14 cellular contexts compared by ENCODE assay signal in genomic region chr5:54022156-54022685, GRCh38.
DNase-seq lines count a peak whose midpoint lies in the region; ATAC-seq, FAIRE-seq and TF ChIP-seq lines count a peak whose summit lies in the region.
"Had no signal": no experiment of that assay in that cellular context is flagged by ENCODE, and none has a peak within 500 bp of the region (broad histone marks: within the 10 kb centered on the region; RNA-seq: fewer than 3 reads in every experiment).

No MANE protein-coding gene starts in this region.

- no peak overlapping the region for H4K5ac ChIP-seq in H1 (ENCODE audit: insufficient read length, low read depth, low read length)

- H2BK5ac ChIP-seq in H1 (ENCODE audit: low read depth, low read length): peak overlapping the region; percentile 74; the same call in 1 of the 2 replicates

- no peak overlapping the region for H2BK15ac ChIP-seq in H1 (ENCODE audit: low read length)

- no peak for FAIRE-seq in H1 (lab: Jason Lieb, UNC)

- peak overlapping the region; percentile 36; the same call in 1 of the 2 replicates for H3K18ac ChIP-seq in H1 (ENCODE audit: extremely low read depth, low read length)

- H3K4ac ChIP-seq in H1 (replicated peaks; ENCODE audit: insufficient read length, low read depth, low read length): no peak overlapping the region

- H3K9me3 ChIP-seq in PC-9 (ENCODE audit: insufficient read depth, low read depth) (no peaks in the 10 kb centered on the region), H1 (ENCODE audit: insufficient read depth in 2 of 2, low read depth in 1 of 2, low read length in 1 of 2) (no peaks in the 10 kb centered on the region)

- DNase-seq in activated naive CD4-positive, alpha-beta T cell treated with anti-CD3 and anti-CD28 coated beads, Interleukin-2, amount 50 U/mL, for 16 hours: no peak
- DNase-seq in PC-9 (no peak), H1 (ENCODE audit: low read depth in 1 of 2, low spot score in 2 of 2) (no peak), NCI-H2081 treated with DMSO at 0.1 percent for 48 hours (lab: John Stamatoyannopoulos, UW) (no peak), SIG-M5 treated with dmso at 0.1 percent for 504 hours (lab: John Stamatoyannopoulos, UW; ENCODE audit: unreplicated experiment) (no peak)
- no peak for DNase-seq in stimulated activated naive CD8-positive, alpha-beta T cell treated with anti-CD3 and anti-CD28 coated beads, Interleukin-15, amount 100 ng/mL, for 72 hours
- DNase-seq: activated CD4-positive, alpha-beta T cell treated with anti-CD3 and anti-CD28 coated beads, Interleukin-2, amount 50 U/mL, for 4 hours; midbrain; NCI-H2081; stimulated activated CD4-positive, alpha-beta T cell treated with anti-CD3 and anti-CD28 coated beads, Interleukin-4, amount 100 ng/mL, for 1 hour; stimulated activated naive B cell treated with anti-CD40 and anti-IgM and Interleukin-4, amounts not matched to agents 10 μg/mL and 1 μg/mL and 100 μg/mL, for 72 hours had no signal

- H3K27me3 ChIP-seq in PC-9 (ENCODE audit: insufficient read depth, low read depth): no peaks in the 10 kb centered on the region
- H3K27me3 ChIP-seq in H1 (replicated peaks in 1 of 4; ENCODE audit: control insufficient read depth in 3 of 4, extremely low read depth in 1 of 4, insufficient read depth in 3 of 4, low read length in 3 of 4): no peaks in the 10 kb centered on the region

- H3K4me3 ChIP-seq in PC-9 (no peak overlapping the region), H1 (ENCODE audit: extremely low read depth in 1 of 4, insufficient read depth in 2 of 4, low read depth in 3 of 4, low read length in 4 of 4) (no peak overlapping the region)

- H3K23me2 ChIP-seq in H1 (ENCODE audit: low read depth, low read length): 0 out of 2 replicates have a peak, but pooled peaks cover 1% of the 10 kb centered on the region

- H3K79me1 ChIP-seq in H1 (ENCODE audit: low read depth, low read length): no peaks in the 10 kb centered on the region; the same call in 1 of the 2 replicates

- H3K9me2 ChIP-seq in PC-9 (ENCODE audit: insufficient read depth): 0 out of 2 replicates have a peak, but pooled peaks cover 6% of the 10 kb centered on the region

- CTCF ChIA-PET in PC-9 (lab: Charles Lee) (no interaction called here), H1 (lab: Charles Lee; ENCODE audit: partially characterized antibody) (interaction anchor here (0.5 kb wide), 1 partner anchor 32 kb away, joined by 3 read pairs; no protein-coding TSS in a partner anchor)

- no peaks in the 10 kb centered on the region for H3K27me3 Mint-ChIP-seq in activated naive CD4-positive, alpha-beta T cell treated with anti-CD3 and anti-CD28 coated beads, Interleukin-2, amount 50 U/mL, for 24 hours
- H3K27me3 Mint-ChIP-seq in stimulated activated naive CD8-positive, alpha-beta T cell treated with anti-CD3 and anti-CD28 coated beads, Interleukin-15, amount 100 ng/mL, for 72 hours: no peaks in the 10 kb centered on the region
- H3K27me3 Mint-ChIP-seq: B cell; stimulated activated naive B cell treated with anti-CD40 and anti-IgM and Interleukin-4, amounts not matched to agents 10 μg/mL and 1 μg/mL and 100 μg/mL, for 72 hours had no signal

- 0 out of 2 replicates have a peak overlapping the region, but pooled peaks have one; percentile 66 for H2AK5ac ChIP-seq in H1 (ENCODE audit: low read depth, low read length)

- H4K91ac ChIP-seq in H1 (replicated peaks; ENCODE audit: insufficient read length, low read length): peak overlapping the region; percentile 3

- H3K23ac ChIP-seq in H1 (ENCODE audit: insufficient read length): no peak overlapping the region

- peaks cover 13% of the 10 kb centered on the region for H3K36me3 Mint-ChIP-seq in activated naive CD4-positive, alpha-beta T cell treated with anti-CD3 and anti-CD28 coated beads, Interleukin-2, amount 50 U/mL, for 24 hours

- no peak for TF ChIP-seq POLR2A in H1 (IDR thresholded peaks at IDR 0.05; ENCODE audit: control extremely low read depth in 1 of 2, low read depth in 2 of 2, low read length in 2 of 2)

- H2BK120ac ChIP-seq in H1 (replicated peaks; ENCODE audit: low read depth, low read length): peak overlapping the region; percentile 29

- H3K4me2 ChIP-seq in PC-9 (no peak overlapping the region), H1 (ENCODE audit: insufficient read depth in 1 of 2, low read depth in 2 of 2, low read length in 2 of 2) (0 out of 4 replicates have a peak overlapping the region, but pooled peaks of 1 of the 2 experiments have one; percentile 32)

- H3F3A ChIP-seq in PC-9 (ENCODE audit: insufficient read depth, low read depth): no peaks in the 10 kb centered on the region

- no peak for TF ChIP-seq RAD21 in H1 (IDR thresholded peaks at IDR 0.05 in 1 of 2, conservative IDR thresholded peaks at IDR 0.05 in 1 of 2; ENCODE audit: low read depth in 2 of 2, low read length in 2 of 2)

- TF ChIP-seq EP300 in H1 (IDR thresholded peaks at IDR 0.05; ENCODE audit: borderline replicate concordance in 1 of 2, low read depth in 2 of 2, low read length in 2 of 2): no peak

- H3K36me3 ChIP-seq in PC-9 (ENCODE audit: low read depth) (no peaks in the 10 kb centered on the region), H1 (ENCODE audit: control insufficient read depth in 2 of 4, insufficient read depth in 4 of 4, low read length in 3 of 4) (no peaks in the 10 kb centered on the region)

- H3K9ac ChIP-seq in H1 (replicated peaks in 1 of 4; ENCODE audit: extremely low read depth in 1 of 4, low read depth in 3 of 4, low read length in 3 of 4): no peak overlapping the region

- H3K4me3 Mint-ChIP-seq in activated naive CD4-positive, alpha-beta T cell treated with anti-CD3 and anti-CD28 coated beads, Interleukin-2, amount 50 U/mL, for 24 hours: peak overlapping the region; percentile 67
- H3K4me3 Mint-ChIP-seq in stimulated activated naive CD8-positive, alpha-beta T cell treated with anti-CD3 and anti-CD28 coated beads, Interleukin-15, amount 100 ng/mL, for 72 hours: peak overlapping the region; percentile 72 to 90
- H3K4me3 Mint-ChIP-seq: B cell; stimulated activated naive B cell treated with anti-CD40 and anti-IgM and Interleukin-4, amounts not matched to agents 10 μg/mL and 1 μg/mL and 100 μg/mL, for 72 hours had no signal

- H3K4me1 ChIP-seq in PC-9 (replicated peaks; ENCODE audit: insufficient read depth): no peaks in the 10 kb centered on the region
- H3K4me1 ChIP-seq in H1 (replicated peaks in 1 of 4; ENCODE audit: control insufficient read depth in 3 of 4, insufficient read depth in 4 of 4, low read length in 3 of 4): peaks cover 2 to 21% (median 9%) of the 10 kb centered on the region in 4 experiments; a peak in 5 of 7 replicates

- H3K27ac Mint-ChIP-seq in activated naive CD4-positive, alpha-beta T cell treated with anti-CD3 and anti-CD28 coated beads, Interleukin-2, amount 50 U/mL, for 24 hours: peak overlapping the region; percentile 78
- H3K27ac Mint-ChIP-seq in stimulated activated naive CD8-positive, alpha-beta T cell treated with anti-CD3 and anti-CD28 coated beads, Interleukin-15, amount 100 ng/mL, for 72 hours: peak overlapping the region; percentile 96 to 99
- H3K27ac Mint-ChIP-seq: B cell; stimulated activated naive B cell treated with anti-CD40 and anti-IgM and Interleukin-4, amounts not matched to agents 10 μg/mL and 1 μg/mL and 100 μg/mL, for 72 hours had no signal

- no TSS peak for BruUV-seq in PC-9 (replicated peaks; lab: Mats Ljungman, UMichigan)

- ATAC-seq in stimulated activated naive CD8-positive, alpha-beta T cell treated with anti-CD3 and anti-CD28 coated beads, Interleukin-15, amount 100 ng/mL, for 72 hours: peak; percentile 52
- ATAC-seq in HG02970 (IDR thresholded peaks at IDR 0.05; ENCODE audit: low FRiP score, unreplicated experiment): no peak
- ATAC-seq: stimulated activated naive B cell treated with anti-CD40 and anti-IgM and Interleukin-4, amounts not matched to agents 10 μg/mL and 1 μg/mL and 100 μg/mL, for 72 hours had no signal

- H4K20me1 ChIP-seq in PC-9 (ENCODE audit: insufficient read depth) (no peaks in the 10 kb centered on the region), H1 (replicated peaks in 1 of 2; ENCODE audit: control insufficient read depth in 1 of 2, insufficient read depth in 2 of 2, low read length in 2 of 2) (no peaks in the 10 kb centered on the region)

- peaks cover 31% of the 10 kb centered on the region for H3K4me1 Mint-ChIP-seq in activated naive CD4-positive, alpha-beta T cell treated with anti-CD3 and anti-CD28 coated beads, Interleukin-2, amount 50 U/mL, for 24 hours
- peaks cover 29% of the 10 kb centered on the region for H3K4me1 Mint-ChIP-seq in stimulated activated naive CD8-positive, alpha-beta T cell treated with anti-CD3 and anti-CD28 coated beads, Interleukin-15, amount 100 ng/mL, for 72 hours
- H3K4me1 Mint-ChIP-seq: B cell had no signal

- POLR2A ChIA-PET in PC-9 (lab: Charles Lee; ENCODE audit: unreplicated experiment): no interaction called here
- POLR2A ChIA-PET in H1 (lab: Charles Lee; ENCODE audit: partially characterized antibody): no interaction called here

- peak overlapping the region; percentile 86; the same call in 1 of the 2 replicates for H2BK12ac ChIP-seq in H1 (ENCODE audit: low read depth, low read length)

- no peak overlapping the region for H3K14ac ChIP-seq in H1 (ENCODE audit: insufficient read length)

- intact Hi-C loops in PC-9 (cut with micrococcal nuclease; ENCODE audit: unreplicated experiment): no loop called here

- H3K79me2 ChIP-seq in PC-9 (ENCODE audit: low read depth): no peaks in the 10 kb centered on the region
- H3K79me2 ChIP-seq in H1 (ENCODE audit: control insufficient read depth in 1 of 2, insufficient read depth in 2 of 2, low read length in 2 of 2): no peaks in the 10 kb centered on the region; a peak in 1 of 4 replicates

- TF ChIP-seq CTCF in PC-9 (conservative IDR thresholded peaks at IDR 0.05) (no peak), H1 (IDR thresholded peaks at IDR 0.05; ENCODE audit: control extremely low read depth in 1 of 3, insufficient read depth in 1 of 3, low read depth in 1 of 3, low read length in 3 of 3) (no peak)

- H4K8ac ChIP-seq in H1 (ENCODE audit: extremely low read depth, insufficient read depth, low read length): no peak overlapping the region

- H2AFZ ChIP-seq in PC-9 (0 out of 2 replicates have a peak overlapping the region, but pooled peaks have one; percentile 6), H1 (ENCODE audit: low read length) (no peak overlapping the region)

- H3K9me3 Mint-ChIP-seq in activated naive CD4-positive, alpha-beta T cell treated with anti-CD3 and anti-CD28 coated beads, Interleukin-2, amount 50 U/mL, for 24 hours: no peaks in the 10 kb centered on the region
- no peaks in the 10 kb centered on the region for H3K9me3 Mint-ChIP-seq in stimulated activated naive CD8-positive, alpha-beta T cell treated with anti-CD3 and anti-CD28 coated beads, Interleukin-15, amount 100 ng/mL, for 72 hours
- H3K9me3 Mint-ChIP-seq: stimulated activated naive B cell treated with anti-CD40 and anti-IgM and Interleukin-4, amounts not matched to agents 10 μg/mL and 1 μg/mL and 100 μg/mL, for 72 hours had no signal

- WGBS in H1 (ENCODE audit: extremely low coverage in 1 of 2, insufficient coverage in 1 of 2, insufficient read length in 1 of 2, insufficient replicate concordance in 2 of 2, low coverage in 1 of 2, low lambda C conversion rate in 2 of 2, missing lambda C conversion rate in 1 of 2), 2 experiments: 78% methylated on average over 3 of the region's 3 CpGs; no CpG with 5 or more reads in 1 of the 2 experiments

- H3K56ac ChIP-seq in H1 (replicated peaks; ENCODE audit: insufficient read length, low read depth, low read length): no peak overlapping the region

- peak overlapping the region; percentile 27 for H2BK20ac ChIP-seq in H1 (ENCODE audit: low read length)

- H3K27ac ChIP-seq in PC-9 (no peak overlapping the region), H1 (ENCODE audit: low read depth, low read length) (no peak overlapping the region)
